14 cellular contexts compared by ENCODE assay signal in genomic region chr7:21041666-21042065, GRCh38.
"Had no signal": no experiment of that assay in that cellular context is flagged by ENCODE, and none has a peak within 500 bp of the region (broad histone marks: within the 10 kb centered on the region; RNA-seq: fewer than 3 reads in every experiment).

No MANE protein-coding gene starts in this region.

- ATAC-seq: effector memory CD8-positive, alpha-beta T cell; left colon; natural killer cell treated with Interleukin-12 subunit alpha and Interleukin-12 subunit beta and Interleukin-15 and Interleukin-18, amount 100 ng/mL, for 72 hours; stimulated activated naive CD8-positive, alpha-beta T cell treated with anti-CD3 and anti-CD28 coated beads, Interleukin-15, Interleukin-2, amounts not matched to agents 100 U/mL and 50 U/mL, for 24 hours had no signal

- H3K36me3 ChIP-seq: ovary, suprapubic skin, WERI-Rb-1 had no signal

- H3K4me1 ChIP-seq: suprapubic skin had no signal

- H3K4me2 ChIP-seq: hepatocyte had no signal

- H3K9me3 ChIP-seq: ovary, suprapubic skin had no signal

- H3K4me3 ChIP-seq: coronary artery, hepatocyte, ovary, suprapubic skin had no signal

- DNase-seq: activated CD4-positive, alpha-beta T cell treated with anti-CD3 and anti-CD28 coated beads, Interleukin-2, amount 10 ng/mL, durations not matched to agents 7 days and 5 days; activated naive CD4-positive, alpha-beta T cell treated with anti-CD3 and anti-CD28 coated beads, Interleukin-2, amount 10 ng/mL, durations not matched to agents 7 days and 5 days; caudate nucleus; effector memory CD8-positive, alpha-beta T cell; left colon; ovary; stimulated activated CD4-positive, alpha-beta T cell treated with anti-CD3 and anti-CD28 coated beads, Interleukin-12 subunit alpha, Interleukin-12 subunit beta, amount 100 ng/mL, for 4 hours; stimulated activated naive CD8-positive, alpha-beta T cell treated with anti-CD3 and anti-CD28 coated beads, Interleukin-15, Interleukin-2, amounts not matched to agents 100 U/mL and 50 U/mL, for 24 hours; T-helper 1 cell; WERI-Rb-1 had no signal

- H3K27me3 ChIP-seq: hepatocyte, ovary, suprapubic skin had no signal

- H3K27ac ChIP-seq: coronary artery, hepatocyte, ovary, suprapubic skin, WERI-Rb-1 had no signal

- H2AFZ ChIP-seq: hepatocyte had no signal
